In the genomic region with DNA sequence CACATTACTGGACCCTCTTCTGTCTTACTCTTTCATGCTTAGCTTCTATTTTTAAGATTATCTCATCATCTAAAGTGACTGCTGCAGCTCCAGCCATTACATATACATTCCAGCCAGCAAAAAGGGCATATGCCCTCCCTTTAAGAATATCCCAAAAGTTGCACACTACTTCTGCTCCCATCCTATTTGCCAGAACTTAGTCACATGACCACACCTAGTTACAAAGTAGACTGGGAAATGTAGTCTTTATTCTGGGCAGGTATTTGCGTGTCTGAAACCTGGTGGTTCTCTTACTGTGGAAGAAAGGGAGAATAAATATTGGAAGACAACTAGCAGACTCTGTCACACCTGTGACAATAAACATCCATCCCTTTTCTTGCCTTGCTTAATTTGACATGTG, we compare ENCODE assay signal across 27 cellular contexts.
"Had no signal": no experiment of that assay in that cellular context is flagged by ENCODE, and none has a peak within 500 bp of the region (broad histone marks: within the 10 kb centered on the region; RNA-seq: fewer than 3 reads in every experiment).

No MANE protein-coding gene starts in this region.

- H3K4me2 ChIP-seq: neural progenitor cell had no signal

- H2AFZ ChIP-seq: neural progenitor cell, parathyroid adenoma had no signal

- H3K9me3 Mint-ChIP-seq: natural killer cell; stimulated activated effector memory CD8-positive, alpha-beta T cell treated with anti-CD3 and anti-CD28 coated beads, Interleukin-12 subunit alpha, Interleukin-12 subunit beta, amount 100 ng/mL, for 72 hours; stimulated activated naive CD8-positive, alpha-beta T cell treated with anti-CD3 and anti-CD28 coated beads, Interleukin-15, Interleukin-2, amounts not matched to agents 100 ng/mL and 50 ng/mL, for 24 hours had no signal

- DNase-seq: hypothalamus; islet precursor cell; left ventricle myocardium inferior; mesendoderm; naive B cell; natural killer cell; nephron progenitor cell; occipital lobe; psoas muscle; stimulated activated CD4-positive, alpha-beta T cell treated with anti-CD3 and anti-CD28 coated beads, Interleukin-12 subunit alpha, Interleukin-12 subunit beta, amount 100 ng/mL, for 4 hours; stimulated activated CD4-positive, alpha-beta T cell treated with anti-CD3 and anti-CD28 coated beads, Interleukin-15, amount 100 ng/mL, for 24 hours; stimulated activated CD4-positive, alpha-beta T cell treated with anti-CD3 and anti-CD28 coated beads, Interleukin-2, amount 100 ng/mL, for 24 hours; stimulated activated CD4-positive, alpha-beta T cell treated with anti-CD3 and anti-CD28 coated beads, Interleukin-4, amount 100 ng/mL, for 1 hour; stimulated activated naive CD4-positive, alpha-beta T cell; tibial artery; upper lobe of right lung had no signal

- H3K4me3 ChIP-seq: left ventricle myocardium inferior, lung, neural progenitor cell, psoas muscle, skin epidermis, suprapubic skin, thoracic aorta, tibial artery, upper lobe of right lung had no signal

- H3K9ac ChIP-seq: neural progenitor cell, parathyroid adenoma had no signal

- ATAC-seq: natural killer cell; psoas muscle; sciatic nerve; stimulated activated effector memory CD8-positive, alpha-beta T cell treated with anti-CD3 and anti-CD28 coated beads, Interleukin-12 subunit alpha, Interleukin-12 subunit beta, amount 100 ng/mL, for 72 hours; upper lobe of right lung had no signal

- H3K79me2 ChIP-seq: parathyroid adenoma had no signal

- H3K9me3 ChIP-seq: left ventricle myocardium inferior, neutrophil, psoas muscle, suprapubic skin, thoracic aorta, tibial artery, upper lobe of right lung had no signal

- H3K27ac Mint-ChIP-seq: mesothelial cell of epicardium; naive B cell; natural killer cell; nephron progenitor cell; neural progenitor cell; stimulated activated effector memory CD8-positive, alpha-beta T cell treated with anti-CD3 and anti-CD28 coated beads, Interleukin-12 subunit alpha, Interleukin-12 subunit beta, amount 100 ng/mL, for 72 hours; stimulated activated naive CD8-positive, alpha-beta T cell treated with anti-CD3 and anti-CD28 coated beads, Interleukin-15, Interleukin-2, amounts not matched to agents 100 ng/mL and 50 ng/mL, for 24 hours had no signal

- H3K4me1 Mint-ChIP-seq: naive B cell; stimulated activated effector memory CD8-positive, alpha-beta T cell treated with anti-CD3 and anti-CD28 coated beads, Interleukin-12 subunit alpha, Interleukin-12 subunit beta, amount 100 ng/mL, for 72 hours had no signal

- H3K36me3 Mint-ChIP-seq: naive B cell; natural killer cell; stimulated activated effector memory CD8-positive, alpha-beta T cell treated with anti-CD3 and anti-CD28 coated beads, Interleukin-12 subunit alpha, Interleukin-12 subunit beta, amount 100 ng/mL, for 72 hours had no signal

- H3K36me3 ChIP-seq: left ventricle myocardium inferior, neural progenitor cell, neutrophil, suprapubic skin, thoracic aorta, tibial artery, upper lobe of right lung had no signal

- H3K27me3 ChIP-seq: neural progenitor cell, neutrophil, suprapubic skin, tibial artery, upper lobe of right lung had no signal

- H3K4me1 ChIP-seq: parathyroid adenoma, psoas muscle, tibial artery, upper lobe of right lung had no signal

- H3K27ac ChIP-seq: left ventricle myocardium inferior, neural progenitor cell, neutrophil, parathyroid adenoma, psoas muscle, skin epidermis, suprapubic skin, thoracic aorta, tibial artery, upper lobe of right lung had no signal

- H3K4me3 Mint-ChIP-seq: mesothelial cell of epicardium; naive B cell; natural killer cell; nephron progenitor cell; neural progenitor cell; stimulated activated effector memory CD8-positive, alpha-beta T cell treated with anti-CD3 and anti-CD28 coated beads, Interleukin-12 subunit alpha, Interleukin-12 subunit beta, amount 100 ng/mL, for 72 hours; stimulated activated naive CD8-positive, alpha-beta T cell treated with anti-CD3 and anti-CD28 coated beads, Interleukin-15, Interleukin-2, amounts not matched to agents 100 ng/mL and 50 ng/mL, for 24 hours had no signal
